ENCODE assay signal across 30 cellular contexts in genomic region chrX:12463052-12463451, GRCh38.
"Had no signal": no experiment of that assay in that cellular context is flagged by ENCODE, and none has a peak within 500 bp of the region (broad histone marks: within the 10 kb centered on the region; RNA-seq: fewer than 3 reads in every experiment).

No MANE protein-coding gene starts in this region.

- H3K4me3 ChIP-seq: dorsolateral prefrontal cortex, gastroesophageal sphincter, heart right ventricle, left lung, mucosa of descending colon, right lobe of liver, suprapubic skin, thyroid gland, vagina had no signal

- H3K27me3 ChIP-seq: gastroesophageal sphincter, heart right ventricle, left lung, right lobe of liver, suprapubic skin, thyroid gland, vagina had no signal

- H3K9me3 ChIP-seq: gastroesophageal sphincter, heart right ventricle, left lung, mucosa of descending colon, right lobe of liver, suprapubic skin, thyroid gland, vagina had no signal

- H3K9ac ChIP-seq: parathyroid adenoma had no signal

- H3K27ac Mint-ChIP-seq: mesothelial cell of epicardium; naive B cell; natural killer cell treated with Interleukin-12 subunit alpha and Interleukin-12 subunit beta and Interleukin-15 and Interleukin-18, amount 100 ng/mL, for 72 hours; progenitor cell of endocrine pancreas; stimulated activated naive CD8-positive, alpha-beta T cell treated with anti-CD3 and anti-CD28 coated beads, Interleukin-15, amount 100 ng/mL, for 72 hours had no signal

- H3K27me3 Mint-ChIP-seq: progenitor cell of endocrine pancreas; stimulated activated naive CD8-positive, alpha-beta T cell treated with anti-CD3 and anti-CD28 coated beads, Interleukin-15, amount 100 ng/mL, for 72 hours had no signal

- H3K4me1 ChIP-seq: gastroesophageal sphincter, heart right ventricle, left lung, parathyroid adenoma, right lobe of liver, suprapubic skin, thyroid gland, vagina had no signal

- H3K9me3 Mint-ChIP-seq: natural killer cell treated with Interleukin-12 subunit alpha and Interleukin-12 subunit beta and Interleukin-15 and Interleukin-18, amount 100 ng/mL, for 72 hours; stimulated activated naive CD8-positive, alpha-beta T cell treated with anti-CD3 and anti-CD28 coated beads, Interleukin-15, amount 100 ng/mL, for 72 hours had no signal

- H3K36me3 ChIP-seq: gastroesophageal sphincter, heart right ventricle, left lung, right lobe of liver, suprapubic skin, thyroid gland, vagina had no signal

- H3K79me2 ChIP-seq: parathyroid adenoma had no signal

- FAIRE-seq: colon, kidney, small intestine had no signal

- H3K36me3 Mint-ChIP-seq: mesothelial cell of epicardium; naive B cell; natural killer cell treated with Interleukin-12 subunit alpha and Interleukin-12 subunit beta and Interleukin-15 and Interleukin-18, amount 100 ng/mL, for 72 hours had no signal

- H2AFZ ChIP-seq: parathyroid adenoma had no signal

- H3K4me3 Mint-ChIP-seq: mesothelial cell of epicardium; natural killer cell treated with Interleukin-12 subunit alpha and Interleukin-12 subunit beta and Interleukin-15 and Interleukin-18, amount 100 ng/mL, for 72 hours; neural crest cell; stimulated activated naive CD8-positive, alpha-beta T cell treated with anti-CD3 and anti-CD28 coated beads, Interleukin-15, amount 100 ng/mL, for 72 hours had no signal

- DNase-seq: dorsolateral prefrontal cortex; effector CD4-positive, alpha-beta T cell; foreskin fibroblast; heart right ventricle; hippocampal formation; kidney; left cardiac atrium; left lung; mesenchymal stem cell; mucosa of descending colon; naive B cell; right lobe of liver; small intestine; stimulated activated CD4-positive, alpha-beta T cell treated with anti-CD3 and anti-CD28 coated beads, Interleukin-15, amount 100 ng/mL, for 24 hours; stimulated activated CD4-positive, alpha-beta T cell treated with anti-CD3 and anti-CD28 coated beads, Interleukin-2, amount 100 ng/mL, for 48 hours; stimulated activated naive CD4-positive, alpha-beta T cell; stimulated activated naive CD8-positive, alpha-beta T cell treated with anti-CD3 and anti-CD28 coated beads, Interleukin-15, amount 100 ng/mL, for 72 hours; thyroid gland; trophoblast cell had no signal

- H3K4me1 Mint-ChIP-seq: mesothelial cell of epicardium; naive B cell; neural crest cell; stimulated activated naive CD8-positive, alpha-beta T cell treated with anti-CD3 and anti-CD28 coated beads, Interleukin-15, amount 100 ng/mL, for 72 hours had no signal

- ATAC-seq: esophagus mucosa; gastroesophageal sphincter; heart right ventricle; left cardiac atrium; left lung; mucosa of descending colon; natural killer cell treated with Interleukin-12 subunit alpha and Interleukin-12 subunit beta and Interleukin-15 and Interleukin-18, amount 100 ng/mL, for 72 hours; right lobe of liver; stimulated activated naive CD8-positive, alpha-beta T cell treated with anti-CD3 and anti-CD28 coated beads, Interleukin-15, amount 100 ng/mL, for 72 hours had no signal

- H3K27ac ChIP-seq: dorsolateral prefrontal cortex, epithelial cell of prostate, gastroesophageal sphincter, heart right ventricle, left lung, parathyroid adenoma, right lobe of liver, suprapubic skin, thyroid gland, vagina had no signal
